8 cellular contexts compared by ENCODE assay signal in genomic region chr10:87436104-87436503, GRCh38.
A peak's percentile ranks its signal among the peaks of the same experiment; 100 is the strongest.
DNase-seq lines count a peak whose midpoint lies in the region; ATAC-seq and TF ChIP-seq lines count a peak whose summit lies in the region.
"Not testable (repeated sequence)": the region's sequence is repeated elsewhere in the genome, so short reads cannot be mapped to it uniquely, and the experiment has no call there.

No MANE protein-coding gene starts in this region.

- in situ Hi-C loops in gastrocnemius medialis (cut with MboI; ENCODE audit: low sequenced_read_pairs in 4 of 4) = not testable (repeated sequence)

- not testable (repeated sequence) for H3K36me3 Mint-ChIP-seq in activated CD4-positive, alpha-beta T cell treated with anti-CD3 and anti-CD28 coated beads, Interleukin-2, amount 10 ng/mL, durations not matched to agents 7 days and 5 days (ENCODE audit: low read depth)

- not testable (repeated sequence) for H3K4me1 Mint-ChIP-seq in activated CD4-positive, alpha-beta T cell treated with anti-CD3 and anti-CD28 coated beads, Interleukin-2, amount 10 ng/mL, durations not matched to agents 7 days and 5 days

- not testable (repeated sequence) for TF ChIP-seq POLR2A in body of pancreas (IDR thresholded peaks at IDR 0.05); gastrocnemius medialis (IDR thresholded peaks at IDR 0.05)

- not testable (repeated sequence) for H3K27ac Mint-ChIP-seq in activated CD4-positive, alpha-beta T cell treated with anti-CD3 and anti-CD28 coated beads, Interleukin-2, amount 10 ng/mL, durations not matched to agents 7 days and 5 days

- H3K9me3 ChIP-seq in body of pancreas, gastrocnemius medialis: not testable (repeated sequence)

- H3K4me1 ChIP-seq in body of pancreas, gastrocnemius medialis: not testable (repeated sequence)

- not testable (repeated sequence) for H3K36me3 ChIP-seq in body of pancreas (replicated peaks in 1 of 2; ENCODE audit: insufficient read depth in 1 of 2, low read depth in 2 of 2); gastrocnemius medialis

- TF ChIP-seq CTCF in C4-2B (conservative IDR thresholded peaks at IDR 0.05) (peak; percentile 11; the same call in 1 of the 2 replicates), body of pancreas (IDR thresholded peaks at IDR 0.05) (peak in 1 of 7 experiments; percentile 10), gastrocnemius medialis (IDR thresholded peaks at IDR 0.05 in 4 of 5, conservative IDR thresholded peaks at IDR 0.05 in 1 of 5) (peak in 2 of 5 experiments; percentile 15 to 47)

- not testable (repeated sequence) for H3K27me3 ChIP-seq in body of pancreas, gastrocnemius medialis

- H3K9me3 Mint-ChIP-seq in activated CD4-positive, alpha-beta T cell treated with anti-CD3 and anti-CD28 coated beads, Interleukin-2, amount 10 ng/mL, durations not matched to agents 7 days and 5 days = not testable (repeated sequence)

- no CpG with 5 or more reads among the region's 14 CpGs for WGBS in body of pancreas, 2 donors

- peak; percentile 26 for DNase-seq in activated CD4-positive, alpha-beta T cell treated with anti-CD3 and anti-CD28 coated beads, Interleukin-2, amount 10 ng/mL, durations not matched to agents 7 days and 5 days
- DNase-seq in body of pancreas = peak; percentile 8 to 48 (median 20)
- peak; percentile 9 to 24 for DNase-seq in left colon
- peak in 1 of 2 donors; percentile 8 for DNase-seq in gastrocnemius medialis

- ATAC-seq in GM19372 (IDR thresholded peaks at IDR 0.05; ENCODE audit: low read depth, unreplicated experiment) = peak; percentile 82
- peak; percentile 80 for ATAC-seq in HG02571 (IDR thresholded peaks at IDR 0.05; ENCODE audit: unreplicated experiment)
- ATAC-seq in HG03378 (IDR thresholded peaks at IDR 0.05; ENCODE audit: unreplicated experiment) = peak; percentile 67
- ATAC-seq in body of pancreas = peak; percentile 89
- peak; percentile 87 for ATAC-seq in left colon
- peak; percentile 93 to 96 for ATAC-seq in gastrocnemius medialis

- CTCF ChIA-PET in activated CD4-positive, alpha-beta T cell treated with anti-CD3 and anti-CD28 coated beads, Interleukin-2, amount 10 ng/mL, durations not matched to agents 7 days and 5 days (lab: Charles Lee) = not testable (repeated sequence)

- intact Hi-C loops in body of pancreas (cut with DNase I); left colon (cut with DNase I, micrococcal nuclease); gastrocnemius medialis (cut with DNase I; ENCODE audit: low total_unique reads): not testable (repeated sequence)

- not testable (repeated sequence) for H3K27me3 Mint-ChIP-seq in activated CD4-positive, alpha-beta T cell treated with anti-CD3 and anti-CD28 coated beads, Interleukin-2, amount 10 ng/mL, durations not matched to agents 7 days and 5 days

- not testable (repeated sequence) for H3K27ac ChIP-seq in C4-2B, body of pancreas, gastrocnemius medialis

- POLR2A ChIA-PET in activated CD4-positive, alpha-beta T cell treated with anti-CD3 and anti-CD28 coated beads, Interleukin-2, amount 10 ng/mL, durations not matched to agents 7 days and 5 days (lab: Charles Lee) = not testable (repeated sequence)

- not testable (repeated sequence) for H3K4me3 Mint-ChIP-seq in activated CD4-positive, alpha-beta T cell treated with anti-CD3 and anti-CD28 coated beads, Interleukin-2, amount 10 ng/mL, durations not matched to agents 7 days and 5 days

- not testable (repeated sequence) for H3K4me3 ChIP-seq in body of pancreas, gastrocnemius medialis
